In the genomic region with DNA sequence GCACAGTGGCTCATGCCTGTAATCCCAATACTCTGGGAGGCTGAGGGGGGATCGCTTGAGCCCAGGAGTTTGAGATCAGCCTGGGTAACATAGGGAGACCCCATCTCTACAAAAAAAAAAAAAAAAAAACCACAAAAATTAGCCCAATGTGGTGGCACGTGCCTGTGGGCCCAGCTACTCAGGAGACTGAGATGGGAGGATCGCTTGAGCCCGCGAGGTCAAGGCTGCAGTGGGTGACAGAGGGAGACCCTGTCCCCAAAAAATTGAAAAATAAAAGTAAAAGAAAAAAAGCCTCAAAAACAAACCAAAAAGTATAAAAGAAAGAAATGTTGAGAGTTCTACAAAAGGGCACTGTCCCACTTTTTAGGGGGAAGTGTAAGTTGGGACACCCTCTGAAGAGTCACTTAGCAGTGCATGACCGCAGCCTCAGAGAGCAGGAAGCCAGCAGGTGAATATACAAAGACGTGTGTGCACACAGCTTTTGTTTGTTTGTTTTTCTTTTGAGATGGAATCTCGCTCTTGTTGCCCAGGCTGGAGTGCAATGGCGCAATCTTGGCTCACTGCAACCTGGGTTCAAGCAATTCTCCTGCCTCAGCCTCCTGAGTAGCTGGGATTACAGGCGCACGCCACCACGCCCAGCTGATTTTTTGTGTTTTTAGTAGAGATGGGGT, we compare ENCODE assay signal across 1 cellular context.
TF ChIP-seq lines count a peak whose summit lies in the region.

No MANE protein-coding gene starts in this region.

TF ChIP-seq in K562, 482 proteins besides CTCF, POLR2A, EP300 and RAD21:
- TF ChIP-seq CEBPB (tag; IDR thresholded peaks at IDR 0.05) = peak; percentile 40; the same call in 1 of the 2 replicates
